In genomic region chr19:22914646-22915045, GRCh38 we compare ENCODE assay signal across 7 cellular contexts.
"Had no signal": no experiment of that assay in that cellular context is flagged by ENCODE, and none has a peak within 500 bp of the region (broad histone marks: within the 10 kb centered on the region; RNA-seq: fewer than 3 reads in every experiment).

No MANE protein-coding gene starts in this region.

- DNase-seq: IMR-90, KBM-7, KG1 had no signal

- H3K4me3 ChIP-seq: K562 had no signal

- H3K4me1 Mint-ChIP-seq: IgD-negative memory B cell had no signal

- H3K4me3 Mint-ChIP-seq: IgD-negative memory B cell had no signal

- ATAC-seq: HepG2, K562 had no signal

- H3K27ac ChIP-seq: HL-60 had no signal

- H3K27ac Mint-ChIP-seq: IgD-negative memory B cell had no signal
